8 cellular contexts compared by ENCODE assay signal in genomic region chr1:181089777-181090505, GRCh38. TPM values are rescaled to one million over a fixed set of nuclear protein-coding genes. Genes with fewer than 3 reads are reported as not detected.
DNase-seq lines count a peak whose midpoint lies in the region; ATAC-seq and TF ChIP-seq lines count a peak whose summit lies in the region.

No MANE protein-coding gene starts in this region.

- ATAC-seq in DND-41 (ENCODE audit: insufficient read depth, low read depth) (peak; percentile 50), GM21723 (IDR thresholded peaks at IDR 0.05; ENCODE audit: unreplicated experiment) (peak; percentile 37)

- H3K4me3 ChIP-seq in DND-41 (ENCODE audit: low read depth in 1 of 2, low read length in 2 of 2) (peak overlapping the region; percentile 93 to 95), smooth muscle cell (peak overlapping the region; percentile 94)

- peaks cover 52% of the 10 kb centered on the region for H3K79me2 ChIP-seq in DND-41 (ENCODE audit: insufficient read depth, low read length)
- peaks cover 37% of the 10 kb centered on the region for H3K79me2 ChIP-seq in smooth muscle cell (ENCODE audit: low read depth)

- H3K27ac ChIP-seq in DND-41 (ENCODE audit: low read length): peak overlapping the region; percentile 87
- H3K27ac ChIP-seq in smooth muscle cell (ENCODE audit: low read depth): peak overlapping the region; percentile 86

- H3K36me3 ChIP-seq in DND-41 (ENCODE audit: insufficient read depth, low read length): peaks cover 39% of the 10 kb centered on the region
- H3K36me3 ChIP-seq in smooth muscle cell (ENCODE audit: low read depth): no peaks in the 10 kb centered on the region

- TF ChIP-seq CTCF in DND-41 (IDR thresholded peaks at IDR 0.05; ENCODE audit: borderline replicate concordance, extremely low read depth, low read length, poor library complexity, severe bottlenecking) (peak; percentile 22), smooth muscle cell (IDR thresholded peaks at IDR 0.05; ENCODE audit: borderline replicate concordance, insufficient read depth, poor library complexity, severe bottlenecking) (no peak)

- H2AFZ ChIP-seq in DND-41 (ENCODE audit: low read depth, low read length): peak overlapping the region; percentile 72
- no peak overlapping the region for H2AFZ ChIP-seq in smooth muscle cell (ENCODE audit: low read depth)

- peaks cover 3% of the 10 kb centered on the region for H3F3A ChIP-seq in smooth muscle cell (ENCODE audit: low read depth)

- DNase-seq in DND-41 (peak; percentile 76), M059J (ENCODE audit: low read depth) (peak; percentile 78), T-helper 22 cell (ENCODE audit: low read depth) (peak; percentile 81), astrocyte of the hippocampus (ENCODE audit: low read depth, low spot score) (peak; percentile 76), iPS-NIHi11 (ENCODE audit: low spot score) (peak; percentile 33), smooth muscle cell (lab: John Stamatoyannopoulos, UW; ENCODE audit: unreplicated experiment) (peak; percentile 28), iPS-NIHi7 (ENCODE audit: extremely low spot score) (no peak)

- H4K20me1 ChIP-seq in DND-41 (ENCODE audit: insufficient read depth, low read length) (peaks cover 44% of the 10 kb centered on the region), smooth muscle cell (ENCODE audit: low read depth) (peaks cover 53% of the 10 kb centered on the region)

- 1% methylated on average over 39 of the region's 39 CpGs for WGBS in smooth muscle cell (ENCODE audit: low lambda C conversion rate)

- H3K9ac ChIP-seq in DND-41 (ENCODE audit: low read depth, low read length) (peak overlapping the region; percentile 95), smooth muscle cell (ENCODE audit: low read depth) (peak overlapping the region; percentile 95)

- H3K27me3 ChIP-seq in DND-41 (ENCODE audit: insufficient read depth, low read length, poor library complexity) (no peaks in the 10 kb centered on the region), smooth muscle cell (ENCODE audit: low read depth) (no peaks in the 10 kb centered on the region)

- H3K9me3 ChIP-seq in DND-41 (ENCODE audit: insufficient read depth, low read length, severe bottlenecking) (no peaks in the 10 kb centered on the region), smooth muscle cell (replicated peaks; ENCODE audit: low read depth) (no peaks in the 10 kb centered on the region)

- peak overlapping the region; percentile 89 for H3K4me2 ChIP-seq in DND-41 (ENCODE audit: insufficient read depth, low read length)
- peak overlapping the region; percentile 100 for H3K4me2 ChIP-seq in smooth muscle cell

- H3K4me1 ChIP-seq in DND-41 (ENCODE audit: insufficient read depth, low read length) (peaks cover 41% of the 10 kb centered on the region), smooth muscle cell (ENCODE audit: low read depth) (peaks cover 31% of the 10 kb centered on the region)

RNA-seq across cellular contexts. Expression of gene IER5, which starts 1.4 kb away (rescaled TPM):
- 25.6 and 28.0 TPM in 2 replicates for total RNA-seq in M059J (2014; rRNA removed; shearing (Covaris generic))
- 32.6 and 35.1 TPM in 2 replicates for total RNA-seq in smooth muscle cell
- polyA plus RNA-seq in smooth muscle cell: 39.9 and 56.2 TPM in 2 replicates

RNA-seq across cellular contexts. Expression of gene MR1, which starts 56.2 kb away (rescaled TPM):
- 42.5 and 47.5 TPM in 2 replicates for total RNA-seq in M059J (2014; rRNA removed; shearing (Covaris generic))
- total RNA-seq in smooth muscle cell: 1.4 and 2.1 TPM in 2 replicates
- 0.26 and 1.2 TPM in 2 replicates for polyA plus RNA-seq in smooth muscle cell

Comparison
In these comparisons a context has a peak if more than half of its experiments do, and no peak if none do; other contexts are left out.
1. RNA of gene MR1, which starts 56.2 kb away (total RNA-seq): 42.5 to 47.5 TPM in M059J; 1.4 to 2.1 TPM in smooth muscle cell; every median in the first group is over 10 times any median in the second.